13 cellular contexts compared by ENCODE assay signal in genomic region chr4:147933316-147933715, GRCh38.
A peak's percentile ranks its signal among the peaks of the same experiment; 100 is the strongest.
DNase-seq lines count a peak whose midpoint lies in the region; ATAC-seq, FAIRE-seq and TF ChIP-seq lines count a peak whose summit lies in the region.
"Had no signal": no experiment of that assay in that cellular context is flagged by ENCODE, and none has a peak within 500 bp of the region (broad histone marks: within the 10 kb centered on the region; RNA-seq: fewer than 3 reads in every experiment).

No MANE protein-coding gene starts in this region.

- no peak overlapping the region for H3K18ac ChIP-seq in mesendoderm (ENCODE audit: low read length)

- no peaks in the 10 kb centered on the region for H3K4me1 Mint-ChIP-seq in activated T-helper 17 cell treated with anti-CD3 and anti-CD28 coated beads, Interleukin-2, amount 50 U/mL, for 72 hours

- SMC1A ChIA-PET in GM12878 (lab: Charles Lee; ENCODE audit: uncharacterized antibody, unreplicated experiment), result interaction anchor here (1.5 kb wide), 1 partner anchor 10 kb away, joined by 13 read pairs; no protein-coding TSS in a partner anchor

- H3K4ac ChIP-seq in mesendoderm (ENCODE audit: low read depth, low read length), result no peak overlapping the region

- TF ChIP-seq CTCF in AG10803 (conservative IDR thresholded peaks at IDR 0.05; ENCODE audit: low read length), result 0 out of 2 replicates have a peak, but pooled peaks have one; percentile 19
- peak; percentile 6 to 29 (median 18); a peak in 4 of 6 replicates for TF ChIP-seq CTCF in GM12878 (IDR thresholded peaks at IDR 0.05 in 2 of 3, conservative IDR thresholded peaks at IDR 0.05 in 1 of 3; ENCODE audit: control insufficient read depth in 2 of 3, extremely low read depth in 1 of 3, insufficient read depth in 1 of 3, low read depth in 3 of 3, low read length in 3 of 3)

- H3K4me3 ChIP-seq in AG10803 (ENCODE audit: low read length) (no peak overlapping the region), GM12878 (no peak overlapping the region), mesendoderm (ENCODE audit: low read length) (no peak overlapping the region)

- H3K27me3 Mint-ChIP-seq in activated T-helper 17 cell treated with anti-CD3 and anti-CD28 coated beads, Interleukin-2, amount 50 U/mL, for 72 hours, result no peaks in the 10 kb centered on the region
- H3K27me3 Mint-ChIP-seq: CD4-positive, alpha-beta memory T cell had no signal

- no peak overlapping the region for H3K27ac Mint-ChIP-seq in activated T-helper 17 cell treated with anti-CD3 and anti-CD28 coated beads, Interleukin-2, amount 50 U/mL, for 72 hours

- no peak overlapping the region for H3K56ac ChIP-seq in mesendoderm (ENCODE audit: low read length)

- H3K4me3 Mint-ChIP-seq in activated T-helper 17 cell treated with anti-CD3 and anti-CD28 coated beads, Interleukin-2, amount 50 U/mL, for 72 hours, result no peak overlapping the region
- H3K4me3 Mint-ChIP-seq: CD4-positive, alpha-beta memory T cell had no signal

- no peak for DNase-seq in AG10803 (ENCODE audit: low read depth)
- DNase-seq in GM12878 (ENCODE audit: low read depth, low spot score), result no peak
- peak; percentile 40 for DNase-seq in mesendoderm
- DNase-seq in HTR-8/SVneo (ENCODE audit: insufficient read length, low spot score), result no peak
- DNase-seq in posterior vena cava (ENCODE audit: low spot score), result no peak
- DNase-seq in D341Med (ENCODE audit: low spot score), result no peak
- DNase-seq: CD4-positive, alpha-beta memory T cell had no signal

- in situ Hi-C loops in GM12878 (cut with MboI), result no loop called here

- TF ChIP-seq POLR2A in GM12878 (IDR thresholded peaks at IDR 0.05; ENCODE audit: low read depth, low read length), result no peak

- TF ChIP-seq RAD21 in GM12878 (IDR thresholded peaks at IDR 0.05; ENCODE audit: insufficient read depth, low read depth, low read length), result peak; percentile 66

- H4K5ac ChIP-seq in mesendoderm (ENCODE audit: low read length), result no peak overlapping the region

- no peak overlapping the region for H4K8ac ChIP-seq in mesendoderm (ENCODE audit: low read depth, low read length)

- no peak for FAIRE-seq in GM12878 (lab: Jason Lieb, UNC)
- no peak for FAIRE-seq in HTR-8/SVneo (lab: Jason Lieb, UNC)

- intact Hi-C loops in GM12878 (cut with micrococcal nuclease; ENCODE audit: unreplicated experiment), result no loop called here
- intact Hi-C loops in posterior vena cava (cut with DNase I), result no loop called here

- no peak overlapping the region for H2AFZ ChIP-seq in GM12878 (ENCODE audit: control insufficient read depth, low read depth, low read length)

- H3K9ac ChIP-seq in GM12878 (ENCODE audit: control insufficient read depth, insufficient read depth, low read length), result no peak overlapping the region
- no peak overlapping the region for H3K9ac ChIP-seq in mesendoderm (ENCODE audit: low read length)

- no peaks in the 10 kb centered on the region for H3K9me3 Mint-ChIP-seq in activated T-helper 17 cell treated with anti-CD3 and anti-CD28 coated beads, Interleukin-2, amount 50 U/mL, for 72 hours
- H3K9me3 Mint-ChIP-seq: CD4-positive, alpha-beta memory T cell had no signal

- H2AK5ac ChIP-seq in mesendoderm (ENCODE audit: low read length), result no peak overlapping the region

- H2BK5ac ChIP-seq in mesendoderm (ENCODE audit: low read length), result no peak overlapping the region

- TF ChIP-seq EP300 in GM12878 (IDR thresholded peaks at IDR 0.05; ENCODE audit: borderline replicate concordance in 1 of 2, control insufficient read depth in 1 of 2, low read depth in 2 of 2, low read length in 2 of 2), result no peak

- BruUV-seq in GM12878 (replicated peaks; lab: Mats Ljungman, UMichigan), result no TSS peak

- POLR2A ChIA-PET in GM12878 (lab: Charles Lee), result no interaction called here

- no peaks in the 10 kb centered on the region for H3K79me1 ChIP-seq in mesendoderm (ENCODE audit: low read length)

- RAD21 ChIA-PET in GM12878 (lab: Charles Lee; ENCODE audit: unreplicated experiment), result interaction anchor here (0.8 kb wide), 1 partner anchor 8 kb away, joined by 4 read pairs; no protein-coding TSS in a partner anchor

- CTCF ChIA-PET in GM12878 (lab: Yijun Ruan, JAX), result interaction anchor here (1.2 to 1.3 kb wide), 2 partner anchors 67 to 316 kb away, joined by 3 read pairs; partner anchors contain the start of gene TMEM184C

- no peak overlapping the region for H3K4me2 ChIP-seq in GM12878 (ENCODE audit: control insufficient read depth, insufficient read depth)
- H3K4me2 ChIP-seq in mesendoderm (ENCODE audit: low read length), result no peak overlapping the region

- H3K36me3 ChIP-seq in GM12878 (ENCODE audit: control insufficient read depth in 2 of 2, insufficient read depth in 2 of 2, low read length in 1 of 2) (peaks cover 0 to 6% of the 10 kb centered on the region in 2 experiments; a peak in 3 of 4 replicates), mesendoderm (ENCODE audit: control insufficient read depth, insufficient read depth, low read length) (no peaks in the 10 kb centered on the region)

- H3K23ac ChIP-seq in mesendoderm (ENCODE audit: low read length), result no peak overlapping the region

- no peaks in the 10 kb centered on the region for H4K20me1 ChIP-seq in GM12878 (ENCODE audit: control insufficient read depth, insufficient read depth)

- no peaks in the 10 kb centered on the region for H3K9me3 ChIP-seq in GM12878 (replicated peaks; ENCODE audit: control insufficient read depth, insufficient read depth, low read length)

- no peak overlapping the region for H2BK120ac ChIP-seq in mesendoderm (ENCODE audit: low read depth, low read length)

- peaks cover 12% of the 10 kb centered on the region for H3K36me3 Mint-ChIP-seq in activated T-helper 17 cell treated with anti-CD3 and anti-CD28 coated beads, Interleukin-2, amount 50 U/mL, for 72 hours (ENCODE audit: low read depth)

- H3K4me1 ChIP-seq in GM12878 (ENCODE audit: control insufficient read depth, insufficient read depth, low read length) (no peaks in the 10 kb centered on the region), mesendoderm (ENCODE audit: control insufficient read depth, low read depth, low read length) (no peaks in the 10 kb centered on the region)

- H3K79me2 ChIP-seq in GM12878 (ENCODE audit: control insufficient read depth, insufficient read depth, low read length) (no peaks in the 10 kb centered on the region), mesendoderm (ENCODE audit: control insufficient read depth, insufficient read depth, low read length) (no peaks in the 10 kb centered on the region)

- 54% methylated on average over 4 of the region's 4 CpGs for WGBS in GM12878 (ENCODE audit: insufficient coverage, insufficient replicate concordance, low lambda C conversion rate, missing lambda C conversion rate)
- WGBS in mesendoderm (ENCODE audit: extremely low coverage, insufficient coverage, low lambda C conversion rate), result no CpG with 5 or more reads among the region's 4 CpGs

- H2BK15ac ChIP-seq in mesendoderm (replicated peaks; ENCODE audit: low read depth), result no peak overlapping the region

- no peak overlapping the region for H3K27ac ChIP-seq in GM12878 (ENCODE audit: control insufficient read depth, insufficient read depth)
- H3K27ac ChIP-seq in mesendoderm (ENCODE audit: low read depth, low read length), result no peak overlapping the region
- H3K27ac ChIP-seq: RWPE1 had no signal

- no peaks in the 10 kb centered on the region for H3K27me3 ChIP-seq in GM12878 (replicated peaks in 1 of 2; ENCODE audit: control insufficient read depth in 2 of 2, insufficient read depth in 2 of 2, low read length in 1 of 2)
- no peaks in the 10 kb centered on the region for H3K27me3 ChIP-seq in mesendoderm (ENCODE audit: insufficient read depth, low read length, poor library complexity)

- ATAC-seq in HG02884 (IDR thresholded peaks at IDR 0.05; ENCODE audit: unreplicated experiment) (peak; percentile 63), GM12878 (peak; percentile 47; the same call in 2 of the 3 replicates)
- ATAC-seq in activated T-helper 17 cell treated with anti-CD3 and anti-CD28 coated beads, Interleukin-2, amount 50 U/mL, for 72 hours (replicated peaks), result no peak
- ATAC-seq: activated CD4-positive, CD25-positive, alpha-beta regulatory T cell treated with anti-CD3 and anti-CD28 coated beads, Interleukin-2, amount 50 U/mL, for 24 hours; esophagus mucosa; left lobe of liver had no signal

TF ChIP-seq in GM12878, 131 proteins besides CTCF, POLR2A, EP300 and RAD21 (continues in another document):
- no peak for TF ChIP-seq YBX1 (IDR thresholded peaks at IDR 0.05)
- no peak for TF ChIP-seq KDM1A (IDR thresholded peaks at IDR 0.05; ENCODE audit: borderline replicate concordance)
- TF ChIP-seq RCOR1 (conservative IDR thresholded peaks at IDR 0.05; ENCODE audit: low read depth, low read length), result no peak
- TF ChIP-seq ZBTB4 (CRISPR knock-in tag; IDR thresholded peaks at IDR 0.05), result no peak
